In genomic region chr17:76278952-76279741, GRCh38 we compare ENCODE assay signal across 8 cellular contexts. TPM values are rescaled to one million over a fixed set of nuclear protein-coding genes. Genes with fewer than 3 reads are reported as not detected.
DNase-seq lines count a peak whose midpoint lies in the region; ATAC-seq and TF ChIP-seq lines count a peak whose summit lies in the region.

No MANE protein-coding gene starts in this region.

- H3K27me3 ChIP-seq in CD4-positive, CD25-positive, alpha-beta regulatory T cell (ENCODE audit: control insufficient read depth, insufficient read depth, low read length) = no peaks in the 10 kb centered on the region
- no peaks in the 10 kb centered on the region for H3K27me3 ChIP-seq in H9 (ENCODE audit: insufficient read depth, low read length)

- H3K23ac ChIP-seq in H9 (ENCODE audit: insufficient read length, low read depth, low read length) = no peak overlapping the region

- H3T11ph ChIP-seq in H9 (ENCODE audit: low read length) = no peak overlapping the region

- no peak overlapping the region for H2BK120ac ChIP-seq in H9 (ENCODE audit: low read depth, low read length, poor library complexity, severe bottlenecking)

- WGBS in H9 (ENCODE audit: extremely low coverage, insufficient read length, low lambda C conversion rate) = no CpG with 5 or more reads among the region's 28 CpGs

- H2BK15ac ChIP-seq in H9 (ENCODE audit: low read depth, low read length) = no peak overlapping the region

- H3K4me3 ChIP-seq in CD4-positive, CD25-positive, alpha-beta regulatory T cell (ENCODE audit: low read depth, low read length) = no peak overlapping the region
- no peak overlapping the region for H3K4me3 ChIP-seq in astrocyte of the spinal cord (ENCODE audit: low read depth, low read length)

- H3K4me1 ChIP-seq in CD4-positive, CD25-positive, alpha-beta regulatory T cell (ENCODE audit: control insufficient read depth, insufficient read depth, low read length, poor library complexity, severe bottlenecking) = peaks cover 20% of the 10 kb centered on the region
- no peaks in the 10 kb centered on the region for H3K4me1 ChIP-seq in H9 (ENCODE audit: insufficient read depth, low read length)

- H3K4me2 ChIP-seq in H9 (ENCODE audit: insufficient read depth, insufficient read length, low read length) = no peak overlapping the region

- in situ Hi-C loops in astrocyte of the spinal cord (cut with HindIII; ENCODE audit: low sequenced_read_pairs) = no loop called here

- H2BK20ac ChIP-seq in H9 (ENCODE audit: low read depth, low read length, poor library complexity, severe bottlenecking) = no peak overlapping the region

- no peak overlapping the region for H4K91ac ChIP-seq in H9 (ENCODE audit: insufficient read length, low read depth, low read length)

- H4K8ac ChIP-seq in H9 (replicated peaks; ENCODE audit: insufficient read length, low read depth, low read length) = no peak overlapping the region

- no peak overlapping the region for H2AK5ac ChIP-seq in H9 (ENCODE audit: insufficient read length, low read length)

- H3K27ac ChIP-seq in CD4-positive, CD25-positive, alpha-beta regulatory T cell (ENCODE audit: insufficient read depth, low read length, poor library complexity, severe bottlenecking) = no peak overlapping the region
- H3K27ac ChIP-seq in H9 (ENCODE audit: insufficient read length, low read depth, low read length) = no peak overlapping the region

- peak; percentile 76 to 81 (median 77) for DNase-seq in CD4-positive, CD25-positive, alpha-beta regulatory T cell
- DNase-seq in H9 (peak; percentile 93), NCI-H2171 treated with DMSO at 0.1 percent for 48 hours (lab: John Stamatoyannopoulos, UW) (peak; percentile 70), UCSD-AML1 (lab: John Stamatoyannopoulos, UW; ENCODE audit: unreplicated experiment) (peak; percentile 84), astrocyte of the spinal cord (ENCODE audit: low read depth, low spot score) (peak; percentile 74), iPS DF 4.7 (ENCODE audit: extremely low read depth, low spot score) (peak; percentile 33), smooth muscle cell of the brain vasculature (ENCODE audit: low read depth, low spot score) (peak; percentile 46)

- H3K36me3 Mint-ChIP-seq in CD4-positive, CD25-positive, alpha-beta regulatory T cell = no peaks in the 10 kb centered on the region
- H3K36me3 Mint-ChIP-seq in H9 (ENCODE audit: insufficient read depth in 1 of 3, low read depth in 3 of 3) = no peaks in the 10 kb centered on the region

- no peaks in the 10 kb centered on the region for H3K9me3 Mint-ChIP-seq in CD4-positive, CD25-positive, alpha-beta regulatory T cell
- H3K9me3 Mint-ChIP-seq in H9 = no peaks in the 10 kb centered on the region

- no peak overlapping the region for H3K56ac ChIP-seq in H9 (ENCODE audit: insufficient read length, low read depth, low read length)

- H3K4me1 Mint-ChIP-seq in CD4-positive, CD25-positive, alpha-beta regulatory T cell = peaks cover 4 to 35% (median 11%) of the 10 kb centered on the region in 4 donors
- H3K4me1 Mint-ChIP-seq in H9 = peaks cover 6 to 17% of the 10 kb centered on the region in 2 experiments

- H3K36me3 ChIP-seq in CD4-positive, CD25-positive, alpha-beta regulatory T cell (ENCODE audit: control insufficient read depth, insufficient read depth, low read length) = no peaks in the 10 kb centered on the region

- no peak overlapping the region for H3K18ac ChIP-seq in H9 (ENCODE audit: insufficient read length, low read depth, low read length)

- peak overlapping the region in 2 of 3 donors; percentile 17 to 82 for H3K27ac Mint-ChIP-seq in CD4-positive, CD25-positive, alpha-beta regulatory T cell
- H3K27ac Mint-ChIP-seq in H9 = no peak overlapping the region

- no peak overlapping the region for H3K14ac ChIP-seq in H9 (ENCODE audit: insufficient read depth, low read length)

- peaks cover 1% of the 10 kb centered on the region for H3K27me3 Mint-ChIP-seq in CD4-positive, CD25-positive, alpha-beta regulatory T cell
- peaks cover 1% of the 10 kb centered on the region; the same call in 1 of the 2 replicates for H3K27me3 Mint-ChIP-seq in H9 (ENCODE audit: low read depth)

- H3K4ac ChIP-seq in H9 (ENCODE audit: low read depth, low read length) = no peak overlapping the region

- H3K4me3 Mint-ChIP-seq in CD4-positive, CD25-positive, alpha-beta regulatory T cell = no peak overlapping the region
- no peak overlapping the region for H3K4me3 Mint-ChIP-seq in H9

- H3K9ac ChIP-seq in H9 (ENCODE audit: extremely low read depth, insufficient read length, low read length) = no peak overlapping the region

- no peaks in the 10 kb centered on the region for H4K20me1 ChIP-seq in H9 (ENCODE audit: control insufficient read depth, insufficient read depth, insufficient read length)

- no peak overlapping the region for H4K5ac ChIP-seq in H9 (ENCODE audit: insufficient read length, low read depth, low read length)

- no peaks in the 10 kb centered on the region for H3K9me3 ChIP-seq in CD4-positive, CD25-positive, alpha-beta regulatory T cell (ENCODE audit: control insufficient read depth in 2 of 2, low read length in 2 of 2)
- H3K9me3 ChIP-seq in H9 (ENCODE audit: control insufficient read depth, low read depth, low read length) = no peaks in the 10 kb centered on the region

- ATAC-seq in CD4-positive, CD25-positive, alpha-beta regulatory T cell (ENCODE audit: low read depth in 2 of 2) = peak; percentile 68 to 69
- ATAC-seq in GM19452 (IDR thresholded peaks at IDR 0.05; ENCODE audit: unreplicated experiment) = no peak

- no peaks in the 10 kb centered on the region for H3K79me1 ChIP-seq in H9 (ENCODE audit: insufficient read depth, low read depth, low read length, poor library complexity, severe bottlenecking)

- no peak overlapping the region for H2BK12ac ChIP-seq in H9 (ENCODE audit: insufficient read length, low read depth, low read length)

- TF ChIP-seq CTCF in H9 (conservative IDR thresholded peaks at IDR 0.05) = peak; percentile 99
- peak; percentile 93 for TF ChIP-seq CTCF in astrocyte of the spinal cord (IDR thresholded peaks at IDR 0.05; ENCODE audit: low read depth, low read length)

- H3K23me2 ChIP-seq in H9 (ENCODE audit: insufficient read length, low read depth, low read length, poor library complexity, severe bottlenecking) = no peaks in the 10 kb centered on the region

- H3K79me2 ChIP-seq in H9 (ENCODE audit: insufficient read depth, low read length) = no peaks in the 10 kb centered on the region

- no peak overlapping the region for H2BK5ac ChIP-seq in H9 (ENCODE audit: insufficient read length, low read length)

- no peak overlapping the region for H2AFZ ChIP-seq in H9 (ENCODE audit: low read length)

RNA-seq across cellular contexts. Expression of gene UBALD2, which starts 14.0 kb away (rescaled TPM):
- total RNA-seq in CD4-positive, CD25-positive, alpha-beta regulatory T cell = 247 TPM
- 1 to 10 TPM; 3.9 to 9.2 (median 7.3) TPM for polyA plus RNA-seq in CD4-positive, CD25-positive, alpha-beta regulatory T cell
- total RNA-seq in H9 (2021) = 25.8 and 26.7 TPM in 2 replicates

RNA-seq across cellular contexts. Expression of gene QRICH2, which starts 28.9 kb away (rescaled TPM):
- total RNA-seq in CD4-positive, CD25-positive, alpha-beta regulatory T cell = 2.2 TPM
- polyA plus RNA-seq in CD4-positive, CD25-positive, alpha-beta regulatory T cell = under 1 TPM in 1 of 4 donors, not detected in 3; 0.50 TPM
- 2.2 and 3.2 TPM in 2 replicates for total RNA-seq in H9 (2021)

RNA-seq across cellular contexts. Expression of gene RNF157, which starts 38.9 kb away (rescaled TPM):
- 17.7 TPM for total RNA-seq in CD4-positive, CD25-positive, alpha-beta regulatory T cell
- polyA plus RNA-seq in CD4-positive, CD25-positive, alpha-beta regulatory T cell = 1 to 10 TPM; 3.3 to 5.6 (median 4.3) TPM
- 7.7 and 9.9 TPM in 2 replicates for total RNA-seq in H9 (2021)

Comparison
In these comparisons a context has a peak if more than half of its experiments do, and no peak if none do; other contexts are left out.
1. DNase-seq: peak in every context shown above with its lines; median percentile 93 in H9; 84 in UCSD-AML1; 77 in CD4-positive, CD25-positive, alpha-beta regulatory T cell; 74 in astrocyte of the spinal cord; 70 in NCI-H2171 treated with DMSO at 0.1 percent for 48 hours; 46 in smooth muscle cell of the brain vasculature; 33 in iPS DF 4.7.
2. H3K27ac Mint-ChIP-seq: peak in CD4-positive, CD25-positive, alpha-beta regulatory T cell (2 of 3); none in H9 (0 of 3).